In genomic region chr17:75113798-75114551, GRCh38 we compare ENCODE assay signal across 1 cellular context.
TF ChIP-seq lines count a peak whose summit lies in the region.

No MANE protein-coding gene starts in this region.

TF ChIP-seq in HepG2, 621 proteins besides CTCF, POLR2A, EP300 and RAD21 (continued from another document and continues in another):
- TF ChIP-seq ZHX1 (CRISPR knock-in tag; IDR thresholded peaks at IDR 0.05; ENCODE audit: low read depth) (no peak), NR2C2 (CRISPR knock-in tag; IDR thresholded peaks at IDR 0.05; ENCODE audit: borderline replicate concordance) (0 out of 2 replicates have a peak, but pooled peaks have one; percentile 43), ZFP36 (IDR thresholded peaks at IDR 0.05; ENCODE audit: borderline replicate concordance, low read depth, low read length, partially characterized antibody) (no peak), NR2F6 (IDR thresholded peaks at IDR 0.05) (no peak), NR2F6 (CRISPR knock-in tag; IDR thresholded peaks at IDR 0.05) (0 out of 2 replicates have a peak, but pooled peaks have one; percentile 52), MXD4 (CRISPR knock-in tag; IDR thresholded peaks at IDR 0.05) (peak; percentile 46), PAX8 (CRISPR knock-in tag; IDR thresholded peaks at IDR 0.05; ENCODE audit: borderline replicate concordance) (0 out of 2 replicates have a peak, but pooled peaks have one; percentile 63), ZNF841 (CRISPR knock-in tag; IDR thresholded peaks at IDR 0.05; ENCODE audit: borderline replicate concordance) (no peak), ZNF816 (CRISPR knock-in tag; IDR thresholded peaks at IDR 0.05; ENCODE audit: borderline replicate concordance) (no peak), ZNF30 (CRISPR knock-in tag; IDR thresholded peaks at IDR 0.05) (no peak; the same call in 1 of the 2 replicates), ZNF703 (CRISPR knock-in tag; IDR thresholded peaks at IDR 0.05; ENCODE audit: borderline replicate concordance) (no peak), ZNF441 (CRISPR knock-in tag; IDR thresholded peaks at IDR 0.05; ENCODE audit: borderline replicate concordance) (no peak), LCORL (IDR thresholded peaks at IDR 0.05) (no peak), LCORL (CRISPR knock-in tag; IDR thresholded peaks at IDR 0.05) (peak; percentile 80; the same call in 1 of the 2 replicates), ZSCAN12 (CRISPR knock-in tag; IDR thresholded peaks at IDR 0.05) (no peak), ATF7 (IDR thresholded peaks at IDR 0.05) (no peak), ATF7 (CRISPR knock-in tag; IDR thresholded peaks at IDR 0.05) (peak; percentile 22; the same call in 1 of the 2 replicates), HBP1 (CRISPR knock-in tag; IDR thresholded peaks at IDR 0.05; ENCODE audit: low read depth) (0 out of 2 replicates have a peak, but pooled peaks have one; percentile 42), TBX2 (CRISPR knock-in tag; IDR thresholded peaks at IDR 0.05; ENCODE audit: borderline replicate concordance) (peak; percentile 42; the same call in 1 of the 2 replicates), ZMYM2 (CRISPR knock-in tag; IDR thresholded peaks at IDR 0.05) (0 out of 2 replicates have a peak, but pooled peaks have one; percentile 33), MTERF4 (CRISPR knock-in tag; IDR thresholded peaks at IDR 0.05) (no peak), ZFP90 (CRISPR knock-in tag; IDR thresholded peaks at IDR 0.05; ENCODE audit: borderline replicate concordance) (no peak), NR0B2 (CRISPR knock-in tag; IDR thresholded peaks at IDR 0.05) (no peak), JUN (CRISPR knock-in tag; IDR thresholded peaks at IDR 0.05) (peak; percentile 39; the same call in 1 of the 2 replicates), PAXIP1 (CRISPR knock-in tag; conservative IDR thresholded peaks at IDR 0.05) (peak; percentile 60; the same call in 1 of the 2 replicates), ZNF280B (CRISPR knock-in tag; IDR thresholded peaks at IDR 0.05; ENCODE audit: borderline replicate concordance) (peak; percentile 66), CBX2 (IDR thresholded peaks at IDR 0.05; ENCODE audit: low read depth, low read length) (no peak), CBX2 (CRISPR knock-in tag; IDR thresholded peaks at IDR 0.05; ENCODE audit: low read depth) (no peak), NFYB (CRISPR knock-in tag; IDR thresholded peaks at IDR 0.05) (no peak), CAMTA2 (CRISPR knock-in tag; IDR thresholded peaks at IDR 0.05; ENCODE audit: borderline replicate concordance) (0 out of 2 replicates have a peak, but pooled peaks have one; percentile 77), ATF5 (CRISPR knock-in tag; IDR thresholded peaks at IDR 0.05; ENCODE audit: low read depth) (0 out of 2 replicates have a peak, but pooled peaks have one; percentile 40), GATAD2A (CRISPR knock-in tag; IDR thresholded peaks at IDR 0.05) (peak; percentile 75), CBFB (CRISPR knock-in tag; IDR thresholded peaks at IDR 0.05) (no peak), ZNF550 (CRISPR knock-in tag; IDR thresholded peaks at IDR 0.05; ENCODE audit: borderline replicate concordance) (no peak), ZBED4 (CRISPR knock-in tag; IDR thresholded peaks at IDR 0.05; ENCODE audit: borderline replicate concordance) (no peak), ZNF609 (CRISPR knock-in tag; IDR thresholded peaks at IDR 0.05; ENCODE audit: borderline replicate concordance) (no peak), HNRNPL (IDR thresholded peaks at IDR 0.05; ENCODE audit: low read depth, low read length) (0 out of 2 replicates have a peak, but pooled peaks have one; percentile 43), SIX4 (CRISPR knock-in tag; IDR thresholded peaks at IDR 0.05) (no peak)
